Comparison of ENCODE assay signal across 27 cellular contexts in the genomic region with DNA sequence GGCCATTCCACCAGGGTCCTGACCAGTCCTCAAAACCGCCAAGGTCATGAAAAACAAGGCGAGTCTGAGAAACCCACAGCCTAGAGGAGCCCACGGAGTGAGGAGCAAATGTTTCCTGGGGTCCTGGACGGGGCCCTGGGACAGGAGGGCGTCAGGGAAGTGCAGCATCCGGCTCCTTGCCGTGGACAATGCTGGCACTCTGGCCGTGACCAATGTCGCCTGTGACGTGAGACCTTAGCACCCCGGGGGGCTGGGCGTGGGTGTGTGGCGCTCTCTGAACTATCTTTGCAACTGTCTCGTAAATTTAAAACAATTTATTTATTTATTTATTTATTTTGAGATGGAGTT.
"Had no signal": no experiment of that assay in that cellular context is flagged by ENCODE, and none has a peak within 500 bp of the region (broad histone marks: within the 10 kb centered on the region; RNA-seq: fewer than 3 reads in every experiment).

No MANE protein-coding gene starts in this region.

- ATAC-seq: left cardiac atrium; left lobe of liver; lower lobe of right lung; naive thymus-derived CD8-positive, alpha-beta T cell; pancreas; right cardiac atrium; sciatic nerve; stimulated activated naive B cell treated with anti-CD40 and anti-IgM and Interleukin-4, amounts not matched to agents 10 μg/mL and 1 μg/mL and 100 μg/mL, for 72 hours; stimulated activated naive CD8-positive, alpha-beta T cell treated with anti-CD3 and anti-CD28 coated beads, Interleukin-15, Interleukin-2, amounts not matched to agents 100 U/mL and 50 U/mL, for 24 hours had no signal

- H3K4me2 ChIP-seq: hepatocyte had no signal

- H3K4me3 ChIP-seq: hepatocyte, lower lobe of right lung, pancreas, prostate gland, skin epidermis, stomach, testis, thyroid gland, transverse colon, upper lobe of left lung, vagina had no signal

- H3K27ac ChIP-seq: hepatocyte, lower lobe of right lung, pancreas, prostate gland, skin epidermis, stomach, testis, thyroid gland, transverse colon, upper lobe of left lung, vagina had no signal

- H2AFZ ChIP-seq: hepatocyte had no signal

- DNase-seq: islet precursor cell; kidney glomerular epithelial cell; left cardiac atrium; lower lobe of right lung; mammary epithelial cell; mesenchymal stem cell; naive thymus-derived CD8-positive, alpha-beta T cell; retina; stimulated activated CD4-positive, alpha-beta T cell treated with anti-CD3 and anti-CD28 coated beads, Interleukin-12 subunit alpha, Interleukin-12 subunit beta, amount 100 ng/mL, for 4 hours; stimulated activated CD4-positive, alpha-beta T cell treated with anti-CD3 and anti-CD28 coated beads, Interleukin-15, amount 100 ng/mL, for 24 hours; stimulated activated CD4-positive, alpha-beta T cell treated with anti-CD3 and anti-CD28 coated beads, Interleukin-2, amount 100 ng/mL, for 24 hours; stimulated activated CD4-positive, alpha-beta T cell treated with anti-CD3 and anti-CD28 coated beads, Interleukin-4, amount 100 ng/mL, for 1 hour; stimulated activated naive B cell treated with anti-CD40 and anti-IgM and Interleukin-4, amounts not matched to agents 10 μg/mL and 1 μg/mL and 100 μg/mL, for 72 hours; stimulated activated naive CD8-positive, alpha-beta T cell treated with anti-CD3 and anti-CD28 coated beads, Interleukin-15, Interleukin-2, amounts not matched to agents 100 U/mL and 50 U/mL, for 24 hours; stomach; testis; thyroid gland; transverse colon; upper lobe of left lung had no signal

- H3K9me3 ChIP-seq: lower lobe of right lung, pancreas, prostate gland, stomach, testis, thyroid gland, transverse colon, vagina had no signal

- H3K79me2 ChIP-seq: hepatocyte had no signal

- H3K27me3 ChIP-seq: hepatocyte, testis, thyroid gland, upper lobe of left lung, vagina had no signal

- H3K36me3 ChIP-seq: lower lobe of right lung, pancreas, prostate gland, stomach, thyroid gland, transverse colon, upper lobe of left lung, vagina had no signal

- FAIRE-seq: pancreas had no signal
